ENCODE assay signal across 23 cellular contexts in the genomic region with DNA sequence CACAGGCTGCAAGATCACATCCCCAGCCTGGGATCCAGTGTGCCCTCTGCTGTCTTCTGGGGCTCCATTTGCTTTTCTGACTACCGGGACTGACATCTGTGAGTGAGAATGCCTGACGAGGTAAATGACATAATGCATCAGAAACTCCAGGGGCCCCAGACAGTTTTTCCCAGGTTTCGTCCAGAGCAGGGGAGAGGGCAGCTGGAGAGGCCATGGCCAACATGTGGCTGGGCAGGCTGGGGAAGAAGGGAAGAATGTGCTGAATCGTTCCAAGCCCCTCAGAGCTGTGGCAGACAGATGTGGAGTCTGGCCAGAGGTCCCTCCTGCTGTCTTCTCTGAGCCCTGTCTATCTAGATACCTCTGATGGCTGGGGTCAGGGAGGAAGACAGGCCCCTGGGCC.
"Had no signal": no experiment of that assay in that cellular context is flagged by ENCODE, and none has a peak within 500 bp of the region (broad histone marks: within the 10 kb centered on the region; RNA-seq: fewer than 3 reads in every experiment).

No MANE protein-coding gene starts in this region.

- H3K4me1 ChIP-seq: adrenal gland, ascending aorta, esophagus muscularis mucosa, foreskin keratinocyte, right lobe of liver, tibial artery, upper lobe of right lung had no signal

- DNase-seq: activated CD4-positive, alpha-beta T cell treated with anti-CD3 and anti-CD28 coated beads for 4 hours; activated CD4-positive, alpha-beta T cell treated with anti-CD3 and anti-CD28 coated beads, Interleukin-2, amount 50 U/mL, for 4 hours; activated CD8-positive, alpha-beta memory T cell treated with anti-CD3 and anti-CD28 coated beads, Interleukin-2, amount 50 U/mL, for 4 hours; activated effector memory CD4-positive, alpha-beta T cell treated with anti-CD3 and anti-CD28 coated beads, Interleukin-2, amount 50 U/mL, for 16 hours; activated naive CD4-positive, alpha-beta T cell treated with anti-CD3 and anti-CD28 coated beads for 36 hours; activated naive CD8-positive, alpha-beta T cell treated with anti-CD3 and anti-CD28 coated beads for 36 hours; activated T-cell treated with anti-CD3 and anti-CD28 coated beads, Interleukin-2, amount 50 U/mL, for 1 hour; adrenal gland; brain microvascular endothelial cell; foreskin keratinocyte; mammary epithelial cell; naive B cell; nephron progenitor cell; ovary; stimulated activated CD4-positive, alpha-beta T cell treated with anti-CD3 and anti-CD28 coated beads, Interleukin-12 subunit alpha, Interleukin-12 subunit beta, amount 100 ng/mL, for 4 hours; stimulated activated CD4-positive, alpha-beta T cell treated with anti-CD3 and anti-CD28 coated beads, Interleukin-4, amount 100 ng/mL, for 1 hour; tibial artery; upper lobe of right lung had no signal

- H3K4me3 ChIP-seq: adrenal gland, ascending aorta, esophagus muscularis mucosa, heart right ventricle, ovary, right lobe of liver, skin epidermis, tibial artery, upper lobe of right lung had no signal

- H3K27me3 ChIP-seq: adrenal gland, ascending aorta, brain microvascular endothelial cell, ovary, right lobe of liver had no signal

- H3K9me3 ChIP-seq: adrenal gland, ascending aorta, esophagus muscularis mucosa, ovary, right lobe of liver, tibial artery, upper lobe of right lung had no signal

- H3K36me3 ChIP-seq: adrenal gland, ascending aorta, brain microvascular endothelial cell, esophagus muscularis mucosa, heart right ventricle, ovary, right lobe of liver, tibial artery, upper lobe of right lung had no signal

- H3K27ac ChIP-seq: adrenal gland, ascending aorta, brain microvascular endothelial cell, esophagus muscularis mucosa, foreskin keratinocyte, heart right ventricle, ovary, right lobe of liver, skin epidermis, tibial artery, upper lobe of right lung had no signal

- ATAC-seq: foreskin keratinocyte, right lobe of liver, upper lobe of right lung had no signal
